ENCODE assay signal across 21 cellular contexts in genomic region chr15:52498700-52499099, GRCh38. TPM values are rescaled to one million over a fixed set of nuclear protein-coding genes. Genes with fewer than 3 reads are reported as not detected.
DNase-seq lines count a peak whose midpoint lies in the region; ATAC-seq and TF ChIP-seq lines count a peak whose summit lies in the region.
"Had no signal": no experiment of that assay in that cellular context is flagged by ENCODE, and none has a peak within 500 bp of the region (broad histone marks: within the 10 kb centered on the region; RNA-seq: fewer than 3 reads in every experiment).

No MANE protein-coding gene starts in this region.

- H3K4me3 Mint-ChIP-seq in chondrocyte (ENCODE audit: unreplicated experiment) (no peak overlapping the region), endothelial cell (ENCODE audit: unreplicated experiment) (no peak overlapping the region)

- H3K27ac ChIP-seq in Panc1 (ENCODE audit: low read length), result no peak overlapping the region
- no peak overlapping the region for H3K27ac ChIP-seq in smooth muscle cell (ENCODE audit: low read depth)
- H3K27ac ChIP-seq: RWPE1 had no signal

- peaks cover 97% of the 10 kb centered on the region for H3K79me2 ChIP-seq in smooth muscle cell (ENCODE audit: low read depth)

- DNase-seq in HS-27A (ENCODE audit: low read depth) (peak; percentile 9), Panc1 (ENCODE audit: low read depth, low spot score) (no peak), chondrocyte (ENCODE audit: low spot score) (no peak), smooth muscle cell (lab: John Stamatoyannopoulos, UW; ENCODE audit: unreplicated experiment) (no peak), endothelial cell (ENCODE audit: low spot score) (no peak), ACHN (no peak), activated gamma-delta T cell (lab: John Stamatoyannopoulos, UW) (no peak)
- DNase-seq: BE2C; Caco-2; CD4-positive, CD25-positive, alpha-beta regulatory T cell; DMS153; KG1; NCI-H1417; NCI-H187 treated with DMSO at 0.1 percent for 48 hours; NCI-H2227 treated with DMSO at 0.1 percent for 48 hours; NCI-H524; NCI-H82; PC-3; SIG-M5 had no signal

- H3K4me1 Mint-ChIP-seq in chondrocyte (ENCODE audit: low read depth) (peaks cover 14% of the 10 kb centered on the region), endothelial cell (ENCODE audit: unreplicated experiment) (no peaks in the 10 kb centered on the region)

- in situ Hi-C loops in Panc1 (cut with HindIII; ENCODE audit: low pct_unique_long_range_greater_than_20kb, low sequenced_read_pairs) (no loop called here), ACHN (cut with HindIII; ENCODE audit: low pct_ligation_motif_present, low pct_unique_long_range_greater_than_20kb, low sequenced_read_pairs) (no loop called here)

- H3K4me2 ChIP-seq in smooth muscle cell, result peak overlapping the region; percentile 22

- CTCF ChIA-PET in Panc1 (lab: Charles Lee), result no interaction called here

- no peaks in the 10 kb centered on the region for H3K9me3 Mint-ChIP-seq in chondrocyte (ENCODE audit: low read depth)
- H3K9me3 Mint-ChIP-seq in endothelial cell (ENCODE audit: unreplicated experiment), result no peaks in the 10 kb centered on the region

- H4K20me1 ChIP-seq in smooth muscle cell (ENCODE audit: low read depth), result peaks cover 9% of the 10 kb centered on the region

- ATAC-seq in Panc1, result no peak
- no peak for ATAC-seq in HG02642 (IDR thresholded peaks at IDR 0.05; ENCODE audit: poor library complexity, unreplicated experiment)
- ATAC-seq: PC-3 had no signal

- H3K36me3 ChIP-seq in Panc1 (ENCODE audit: control insufficient read depth, insufficient read depth, low read length) (no peaks in the 10 kb centered on the region), smooth muscle cell (ENCODE audit: low read depth) (no peaks in the 10 kb centered on the region)
- H3K36me3 ChIP-seq: BE2C had no signal

- TSS peak; percentile 40 for BruUV-seq in Panc1 (replicated peaks; lab: Mats Ljungman, UMichigan)

- no peak overlapping the region for H3K9ac ChIP-seq in smooth muscle cell (ENCODE audit: low read depth)

- H3K36me3 Mint-ChIP-seq in chondrocyte (ENCODE audit: low read depth) (peaks cover 2% of the 10 kb centered on the region), endothelial cell (ENCODE audit: low read depth, unreplicated experiment) (no peaks in the 10 kb centered on the region)

- H3K4me1 ChIP-seq in Panc1 (ENCODE audit: control insufficient read depth, insufficient read depth, low read length) (no peaks in the 10 kb centered on the region), smooth muscle cell (ENCODE audit: low read depth) (peaks cover 2% of the 10 kb centered on the region)
- H3K4me1 ChIP-seq: BE2C, Caco-2 had no signal

- H3K27ac Mint-ChIP-seq in chondrocyte (ENCODE audit: unreplicated experiment) (peak overlapping the region; percentile 27), endothelial cell (ENCODE audit: unreplicated experiment) (no peak overlapping the region)

- POLR2A ChIA-PET in Panc1 (lab: Charles Lee), result no interaction called here

- H2AFZ ChIP-seq in smooth muscle cell (ENCODE audit: low read depth), result no peak overlapping the region

- no peak for TF ChIP-seq CTCF in Panc1 (IDR thresholded peaks at IDR 0.05)
- no peak for TF ChIP-seq CTCF in chondrocyte (IDR thresholded peaks at IDR 0.05)
- TF ChIP-seq CTCF in smooth muscle cell (IDR thresholded peaks at IDR 0.05; ENCODE audit: borderline replicate concordance, insufficient read depth, poor library complexity, severe bottlenecking), result no peak
- no peak for TF ChIP-seq CTCF in endothelial cell (IDR thresholded peaks at IDR 0.05; ENCODE audit: unreplicated experiment)

- H3K27me3 ChIP-seq in Panc1 (ENCODE audit: control insufficient read depth, insufficient read depth, low read length) (no peaks in the 10 kb centered on the region), smooth muscle cell (ENCODE audit: low read depth) (no peaks in the 10 kb centered on the region)
- H3K27me3 ChIP-seq: BE2C had no signal

- H3F3A ChIP-seq in smooth muscle cell (ENCODE audit: low read depth), result no peaks in the 10 kb centered on the region

- H3K4me3 ChIP-seq in Panc1 (ENCODE audit: low read depth in 2 of 2, low read length in 2 of 2), result no peak overlapping the region
- H3K4me3 ChIP-seq in smooth muscle cell, result no peak overlapping the region

- no peaks in the 10 kb centered on the region for H3K27me3 Mint-ChIP-seq in chondrocyte (ENCODE audit: low read depth)
- no peaks in the 10 kb centered on the region for H3K27me3 Mint-ChIP-seq in endothelial cell (ENCODE audit: unreplicated experiment)
- H3K27me3 Mint-ChIP-seq: CD4-positive, CD25-positive, alpha-beta regulatory T cell had no signal

- H3K9me3 ChIP-seq in Panc1 (ENCODE audit: control insufficient read depth, insufficient read depth, low read depth, low read length), result no peaks in the 10 kb centered on the region
- no peaks in the 10 kb centered on the region for H3K9me3 ChIP-seq in smooth muscle cell (replicated peaks; ENCODE audit: low read depth)
- H3K9me3 ChIP-seq: BE2C, Caco-2 had no signal

- intact Hi-C loops in Panc1 (cut with micrococcal nuclease; ENCODE audit: unreplicated experiment), result no loop called here

RNA-seq across cellular contexts. Expression of gene MYO5A, which starts 30.0 kb away (rescaled TPM):
- 61.1 TPM for total RNA-seq in Panc1 (2021; ENCODE audit: unreplicated experiment)
- polyA plus RNA-seq in Panc1 (2012; ENCODE audit: insufficient read length), result 22.3 TPM
- total RNA-seq in chondrocyte, result 40.9 to 44.7 TPM (median 41.0 TPM) in 3 replicates
- 68.8 and 72.1 TPM in 2 replicates for total RNA-seq in smooth muscle cell
- polyA plus RNA-seq in smooth muscle cell, result 22.4 and 29.4 TPM in 2 replicates
- 9.1 TPM for total RNA-seq in endothelial cell (ENCODE audit: unreplicated experiment)
